Comparison of ENCODE assay signal across 8 cellular contexts in genomic region chr2:232632904-232633412, GRCh38. TPM values are rescaled to one million over a fixed set of nuclear protein-coding genes. Genes with fewer than 3 reads are reported as not detected.
DNase-seq lines count a peak whose midpoint lies in the region; ATAC-seq lines count a peak whose summit lies in the region.

No MANE protein-coding gene starts in this region.

- H3K4me2 ChIP-seq in skeletal muscle satellite cell (ENCODE audit: low read length): peak overlapping the region; percentile 99

- no peak for DNase-seq in activated T-cell treated with anti-CD3 and anti-CD28 coated beads, Interleukin-2, amount 50 U/mL, for 4 hours
- no peak for DNase-seq in activated T-cell treated with anti-CD3 and anti-CD28 coated beads, Interleukin-2, amount 50 U/mL, for 48 hours
- DNase-seq in anterior cingulate cortex (lab: John Stamatoyannopoulos, UW) (peak in 53 of 58 donors; percentile 38 to 94 (median 79)), GM19238 (ENCODE audit: insufficient read length, low spot score) (no peak), NCI-H187 treated with DMSO at 0.1 percent for 48 hours (lab: John Stamatoyannopoulos, UW) (no peak)

- H3K27me3 ChIP-seq in iPS-18a (ENCODE audit: control insufficient read depth, insufficient read depth, low read length) (peaks cover 53% of the 10 kb centered on the region), skeletal muscle satellite cell (ENCODE audit: control insufficient read depth, insufficient read depth, low read length) (peaks cover 71% of the 10 kb centered on the region)

- no peaks in the 10 kb centered on the region for H3K4me1 ChIP-seq in iPS-18a (ENCODE audit: control insufficient read depth, low read depth, low read length)
- peaks cover 16% of the 10 kb centered on the region for H3K4me1 ChIP-seq in skeletal muscle satellite cell (ENCODE audit: control insufficient read depth, insufficient read depth, low read length)

- peak overlapping the region; percentile 51 for H3K4me3 ChIP-seq in iPS-18a (ENCODE audit: low read length)
- peak overlapping the region; percentile 83 for H3K4me3 ChIP-seq in skeletal muscle satellite cell (ENCODE audit: low read length)

- H3K9me3 ChIP-seq in iPS-18a (ENCODE audit: control insufficient read depth, low read depth, low read length) (no peaks in the 10 kb centered on the region), skeletal muscle satellite cell (replicated peaks; ENCODE audit: low read length) (no peaks in the 10 kb centered on the region)

- H3K36me3 Mint-ChIP-seq in activated T-cell treated with anti-CD3 and anti-CD28 coated beads, Interleukin-2, amount 50 U/mL, for 4 hours (ENCODE audit: insufficient read depth): no peaks in the 10 kb centered on the region

- H3K4me3 Mint-ChIP-seq in activated T-cell treated with anti-CD3 and anti-CD28 coated beads, Interleukin-2, amount 50 U/mL, for 4 hours: peak overlapping the region; percentile 29

- H3K27me3 Mint-ChIP-seq in activated T-cell treated with anti-CD3 and anti-CD28 coated beads, Interleukin-2, amount 50 U/mL, for 4 hours (ENCODE audit: low read depth): peaks cover 56% of the 10 kb centered on the region

- peak; percentile 8 to 20 for ATAC-seq in activated T-cell treated with anti-CD3 and anti-CD28 coated beads, Interleukin-2, amount 50 U/mL, for 4 hours
- no peak for ATAC-seq in GM18867 (IDR thresholded peaks at IDR 0.05; ENCODE audit: unreplicated experiment)

- H3K4me1 Mint-ChIP-seq in activated T-cell treated with anti-CD3 and anti-CD28 coated beads, Interleukin-2, amount 50 U/mL, for 4 hours (ENCODE audit: low read depth): peaks cover 7% of the 10 kb centered on the region

- no peaks in the 10 kb centered on the region for H3K36me3 ChIP-seq in iPS-18a (ENCODE audit: control insufficient read depth, low read depth, low read length)
- no peaks in the 10 kb centered on the region for H3K36me3 ChIP-seq in skeletal muscle satellite cell (ENCODE audit: insufficient read depth, low read length)

- H3K9ac ChIP-seq in iPS-18a (ENCODE audit: low read length): no peak overlapping the region
- H3K9ac ChIP-seq in skeletal muscle satellite cell (ENCODE audit: low read depth, low read length): peak overlapping the region; percentile 58

- no peaks in the 10 kb centered on the region for H3K9me3 Mint-ChIP-seq in activated T-cell treated with anti-CD3 and anti-CD28 coated beads, Interleukin-2, amount 50 U/mL, for 4 hours

- H3K27ac ChIP-seq in iPS-18a (ENCODE audit: low read length): no peak overlapping the region

RNA-seq across cellular contexts. Expression of gene EFHD1, which starts 0.4 kb away (rescaled TPM):
- under 1 TPM; 0.16 to 0.69 (median 0.35) TPM for total RNA-seq in activated T-cell treated with anti-CD3 and anti-CD28 coated beads, Interleukin-2, amount 50 U/mL, for 4 hours
- total RNA-seq in skeletal muscle satellite cell (2012; rRNA removed): 2.0 TPM in 1 of 2 replicates, not detected in the other

Comparison
In these comparisons a context has a peak if more than half of its experiments do, and no peak if none do; other contexts are left out.
1. DNase-seq: peak in anterior cingulate cortex (53 of 58); none in activated T-cell treated with anti-CD3 and anti-CD28 coated beads, Interleukin-2, amount 50 U/mL, for 4 hours (single experiment), activated T-cell treated with anti-CD3 and anti-CD28 coated beads, Interleukin-2, amount 50 U/mL, for 48 hours (0 of 2), GM19238 (single experiment) and NCI-H187 treated with DMSO at 0.1 percent for 48 hours (single experiment).